8 cellular contexts compared by ENCODE assay signal in genomic region chr17:5191541-5192417, GRCh38. TPM values are rescaled to one million over a fixed set of nuclear protein-coding genes. Genes with fewer than 3 reads are reported as not detected.
DNase-seq lines count a peak whose midpoint lies in the region; ATAC-seq and TF ChIP-seq lines count a peak whose summit lies in the region.

ZNF594 (minus strand) TSS chr17:5191868; CDS start chr17:5184256, 7,612 bp downstream.

- intact Hi-C loops in adrenal gland (cut with DNase I): no loop called here
- intact Hi-C loops in heart right ventricle (cut with DNase I): loop anchor here in 4 of 10 donors (5.0 kb wide), 2 partner anchors 79 to 91 kb away; partner anchors contain the start of genes ZNF232 (in 3 of the 4) and RABEP1 (in 1 of the 4)
- intact Hi-C loops in posterior cingulate gyrus (cut with DNase I): loop anchor here (5.0 kb wide), 2 partner anchors 46 to 79 kb away; partner anchors contain the start of gene ZNF232

- H3K27me3 Mint-ChIP-seq in type B pancreatic cell: no peaks in the 10 kb centered on the region

- peaks cover 44% of the 10 kb centered on the region for H3K36me3 Mint-ChIP-seq in type B pancreatic cell

- H3K4me3 Mint-ChIP-seq in type B pancreatic cell: peak within 1 kb of the TSS; percentile 92

- peak within 1 kb of the TSS in 3 of 5 donors; percentile 63 to 79 (median 72) for H3K27ac ChIP-seq in adrenal gland
- H3K27ac ChIP-seq in heart right ventricle: peak within 1 kb of the TSS; percentile 24 to 89 (median 83)

- H3K9me3 ChIP-seq in adrenal gland (replicated peaks in 1 of 3) (peaks cover 0 to 26% (median 0%) of the 10 kb centered on the region in 3 donors), heart right ventricle (peaks cover 0 to 39% (median 11%) of the 10 kb centered on the region in 11 donors)

- TF ChIP-seq CTCF in GM12874 (IDR thresholded peaks at IDR 0.05; ENCODE audit: insufficient read depth, low read depth, low read length): peak; percentile 89
- TF ChIP-seq CTCF in adrenal gland (IDR thresholded peaks at IDR 0.05): peak; percentile 55 to 74 (median 64)
- peak; percentile 50 to 91 (median 80) for TF ChIP-seq CTCF in heart right ventricle (IDR thresholded peaks at IDR 0.05)
- peak; percentile 81 for TF ChIP-seq CTCF in type B pancreatic cell (conservative IDR thresholded peaks at IDR 0.05)

- peaks cover 8% of the 10 kb centered on the region for H3K4me1 Mint-ChIP-seq in type B pancreatic cell (ENCODE audit: unreplicated experiment)

- peak; percentile 49 to 66 for TF ChIP-seq POLR2A in adrenal gland (IDR thresholded peaks at IDR 0.05)

- H3K4me1 ChIP-seq in adrenal gland (replicated peaks in 1 of 2) (peaks cover 12 to 17% of the 10 kb centered on the region in 2 donors), heart right ventricle (peaks cover 0 to 26% (median 19%) of the 10 kb centered on the region in 9 donors)

- peak; percentile 97 for ATAC-seq in HG02763 (IDR thresholded peaks at IDR 0.05; ENCODE audit: unreplicated experiment)
- ATAC-seq in heart right ventricle: peak; percentile 99 to 100 (median 100)

- H3K27ac Mint-ChIP-seq in type B pancreatic cell: peak within 1 kb of the TSS; percentile 76

- 2 to 8% (median 3%) methylated on average over 28 to 82 of the region's 82 CpGs for WGBS in adrenal gland, 4 donors
- WGBS in heart right ventricle, 2 donors: 3% methylated on average over 77 to 82 of the region's 82 CpGs

- peak within 1 kb of the TSS; percentile 31 to 88 (median 62) for H3K4me3 ChIP-seq in adrenal gland
- H3K4me3 ChIP-seq in heart right ventricle: peak within 1 kb of the TSS; percentile 71 to 95 (median 90)

- H3K36me3 ChIP-seq in adrenal gland (replicated peaks in 1 of 2): no peaks in the 10 kb centered on the region
- H3K36me3 ChIP-seq in heart right ventricle: peaks cover 0 to 32% (median 4%) of the 10 kb centered on the region in 9 donors

- DNase-seq in NCI-H1417 treated with DMSO at 0.1 percent for 48 hours (lab: John Stamatoyannopoulos, UW) (peak; percentile 57), SW480 (ENCODE audit: low spot score) (peak; percentile 94), adrenal gland (peak; percentile 95 to 98 (median 97)), heart right ventricle (peak; percentile 96 to 98), posterior cingulate gyrus (peak; percentile 93 to 99 (median 96)), type B pancreatic cell (ENCODE audit: extremely low spot score, unreplicated experiment) (peak; percentile 97)

- H3K27me3 ChIP-seq in adrenal gland (no peaks in the 10 kb centered on the region), heart right ventricle (no peaks in the 10 kb centered on the region)

- H3K9me3 Mint-ChIP-seq in type B pancreatic cell: peaks cover 11% of the 10 kb centered on the region

RNA-seq across cellular contexts. Expression of gene ZNF594, which starts in this region (rescaled TPM):
- 1 to 10 TPM in 7 of 8 donors, under 1 TPM in 1; 0.72 to 7.9 (median 5.6) TPM for total RNA-seq in adrenal gland
- 1 to 10 TPM; 1.1 to 4.9 (median 2.7) TPM for polyA plus RNA-seq in adrenal gland
- 1 to 10 TPM; 4.0 to 9.1 (median 6.7) TPM for total RNA-seq in heart right ventricle
- 1 to 10 TPM; 1.4 to 3.6 TPM for polyA plus RNA-seq in heart right ventricle
- total RNA-seq in type B pancreatic cell (ENCODE audit: low replicate concordance): 8.9 and 20.3 TPM in 2 replicates

Comparison
In these comparisons a context has a peak if more than half of its experiments do, and no peak if none do; other contexts are left out.
1. Peak in every context shown above with its lines: DNase-seq, ATAC-seq, H3K4me3 ChIP-seq and H3K27ac ChIP-seq.